ENCODE assay signal across 18 cellular contexts in genomic region chr15:80468776-80469175, GRCh38.
DNase-seq lines count a peak whose midpoint lies in the region; ATAC-seq and TF ChIP-seq lines count a peak whose summit lies in the region.
"Had no signal": no experiment of that assay in that cellular context is flagged by ENCODE, and none has a peak within 500 bp of the region (broad histone marks: within the 10 kb centered on the region; RNA-seq: fewer than 3 reads in every experiment).

No MANE protein-coding gene starts in this region.

- H3K4me3 Mint-ChIP-seq in glutamatergic neuron (ENCODE audit: unreplicated experiment) = peak overlapping the region; percentile 32
- H3K4me3 Mint-ChIP-seq in effector memory CD8-positive, alpha-beta T cell = no peak overlapping the region
- H3K4me3 Mint-ChIP-seq: CD4-positive, alpha-beta memory T cell; HFFc6; IgD-negative memory B cell had no signal

- H3F3A ChIP-seq in smooth muscle cell (ENCODE audit: low read depth) = no peaks in the 10 kb centered on the region

- no peak overlapping the region for H3K4me3 ChIP-seq in smooth muscle cell
- H3K4me3 ChIP-seq: A549 had no signal

- peak overlapping the region; percentile 25 for H3K4me2 ChIP-seq in smooth muscle cell
- H3K4me2 ChIP-seq: A549 had no signal

- no peaks in the 10 kb centered on the region for H3K27me3 ChIP-seq in smooth muscle cell (ENCODE audit: low read depth)
- H3K27me3 ChIP-seq: BE2C had no signal

- peaks cover 21% of the 10 kb centered on the region for H3K36me3 Mint-ChIP-seq in glutamatergic neuron (ENCODE audit: unreplicated experiment)
- peaks cover 3% of the 10 kb centered on the region for H3K36me3 Mint-ChIP-seq in effector memory CD8-positive, alpha-beta T cell (ENCODE audit: insufficient read depth)
- H3K36me3 Mint-ChIP-seq: CD4-positive, alpha-beta memory T cell had no signal

- peak overlapping the region; percentile 73 for H3K27ac Mint-ChIP-seq in glutamatergic neuron (ENCODE audit: unreplicated experiment)
- H3K27ac Mint-ChIP-seq in effector memory CD8-positive, alpha-beta T cell = no peak overlapping the region
- H3K27ac Mint-ChIP-seq: CD4-positive, alpha-beta memory T cell; HFFc6; IgD-negative memory B cell had no signal

- no peak overlapping the region for H3K9ac ChIP-seq in smooth muscle cell (ENCODE audit: low read depth)

- no peaks in the 10 kb centered on the region for H3K9me3 ChIP-seq in smooth muscle cell (replicated peaks; ENCODE audit: low read depth)
- H3K9me3 ChIP-seq: A549, BE2C had no signal

- H3K27me3 Mint-ChIP-seq in glutamatergic neuron (ENCODE audit: unreplicated experiment) = peaks cover 6% of the 10 kb centered on the region
- peaks cover 50 to 80% of the 10 kb centered on the region in 2 donors for H3K27me3 Mint-ChIP-seq in effector memory CD8-positive, alpha-beta T cell

- H4K20me1 ChIP-seq in smooth muscle cell (ENCODE audit: low read depth) = no peaks in the 10 kb centered on the region

- peak overlapping the region; percentile 32 for H3K27ac ChIP-seq in angular gyrus (ENCODE audit: low read depth, low read length)
- H3K27ac ChIP-seq in smooth muscle cell (ENCODE audit: low read depth) = no peak overlapping the region
- H3K27ac ChIP-seq: A549, C4-2B had no signal

- no peaks in the 10 kb centered on the region for H3K36me3 ChIP-seq in smooth muscle cell (ENCODE audit: low read depth)
- H3K36me3 ChIP-seq: BE2C had no signal

- peaks cover 11% of the 10 kb centered on the region for H3K9me3 Mint-ChIP-seq in glutamatergic neuron (ENCODE audit: unreplicated experiment)
- no peaks in the 10 kb centered on the region for H3K9me3 Mint-ChIP-seq in effector memory CD8-positive, alpha-beta T cell
- H3K9me3 Mint-ChIP-seq: CD4-positive, alpha-beta memory T cell; HFFc6; IgD-negative memory B cell had no signal

- peaks cover 11% of the 10 kb centered on the region for H3K4me1 ChIP-seq in smooth muscle cell (ENCODE audit: low read depth)
- H3K4me1 ChIP-seq: A549, BE2C had no signal

- no peak overlapping the region for H2AFZ ChIP-seq in smooth muscle cell (ENCODE audit: low read depth)

- no peak for ATAC-seq in GM18870 (IDR thresholded peaks at IDR 0.05; ENCODE audit: unreplicated experiment)
- ATAC-seq in HG03439 (IDR thresholded peaks at IDR 0.05; ENCODE audit: unreplicated experiment) = no peak
- no peak for ATAC-seq in effector memory CD8-positive, alpha-beta T cell (replicated peaks)
- ATAC-seq: A549 had no signal

- H3K79me2 ChIP-seq in smooth muscle cell (ENCODE audit: low read depth) = no peaks in the 10 kb centered on the region

- WGBS in smooth muscle cell (ENCODE audit: low lambda C conversion rate) = 63% methylated on average over 5 of the region's 5 CpGs

- DNase-seq in NCI-H82 (lab: John Stamatoyannopoulos, UW) (peak; percentile 95), glutamatergic neuron (no peak), smooth muscle cell (lab: John Stamatoyannopoulos, UW; ENCODE audit: unreplicated experiment) (no peak)
- no peak for DNase-seq in stimulated activated CD4-positive, alpha-beta T cell treated with anti-CD3 and anti-CD28 coated beads, Interleukin-12 subunit alpha, Interleukin-12 subunit beta, amount 100 ng/mL, for 4 hours
- DNase-seq in effector memory CD8-positive, alpha-beta T cell = no peak
- DNase-seq: BE2C; CD4-positive, alpha-beta memory T cell; COR-L47; DMS53; GF-D8; HCEC 1CT; HFFc6 had no signal

- H3K4me1 Mint-ChIP-seq in glutamatergic neuron (ENCODE audit: low read depth, unreplicated experiment) = peaks cover 19% of the 10 kb centered on the region
- H3K4me1 Mint-ChIP-seq in effector memory CD8-positive, alpha-beta T cell (ENCODE audit: low read depth in 2 of 2) = no peaks in the 10 kb centered on the region
- H3K4me1 Mint-ChIP-seq: CD4-positive, alpha-beta memory T cell; IgD-negative memory B cell had no signal

- TF ChIP-seq CTCF in glutamatergic neuron (IDR thresholded peaks at IDR 0.05; ENCODE audit: partially characterized antibody, unreplicated experiment) (no peak), smooth muscle cell (IDR thresholded peaks at IDR 0.05; ENCODE audit: borderline replicate concordance, insufficient read depth, poor library complexity, severe bottlenecking) (no peak)
